Comparison of ENCODE assay signal across 8 cellular contexts in the genomic region with DNA sequence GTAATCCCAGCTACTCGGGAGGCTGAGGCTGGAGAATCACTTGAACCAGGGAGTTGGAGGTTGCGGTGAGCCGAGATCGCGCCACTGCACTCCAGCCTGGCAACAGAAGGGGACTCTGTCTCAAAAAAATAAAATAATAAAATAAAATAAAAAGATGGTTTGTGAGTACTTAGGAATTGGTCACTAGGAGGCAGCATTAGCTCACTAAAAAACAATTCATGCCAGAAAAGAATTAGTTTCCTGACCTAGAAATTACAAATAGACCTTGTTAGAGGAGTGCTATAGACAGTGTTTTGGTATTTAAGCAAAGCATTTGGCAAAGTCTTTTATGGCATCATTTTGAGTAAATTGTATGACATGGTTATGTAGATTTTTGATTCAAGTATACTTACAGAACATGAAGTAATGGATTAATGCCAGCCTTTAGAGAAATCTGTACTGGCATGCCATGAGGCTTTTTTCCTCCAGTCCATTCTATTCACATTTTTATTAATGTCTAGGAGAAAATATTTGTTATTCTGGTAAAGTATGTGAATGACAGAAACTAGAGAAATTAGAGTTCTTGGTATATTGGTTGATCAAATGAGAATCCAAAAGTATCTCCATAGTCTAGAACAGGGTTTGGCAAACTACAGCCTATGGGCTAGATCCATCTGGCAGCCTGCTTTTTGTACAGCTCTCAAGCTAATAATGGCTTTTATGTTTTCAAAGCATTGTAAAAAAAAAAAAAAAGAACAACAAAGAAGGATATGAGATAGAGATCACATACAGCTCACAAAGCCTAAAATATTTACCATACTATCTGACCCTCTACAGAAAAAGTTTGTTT.
DNase-seq lines count a peak whose midpoint lies in the region; ATAC-seq and TF ChIP-seq lines count a peak whose summit lies in the region.

No MANE protein-coding gene starts in this region.

- ATAC-seq in esophagus mucosa = peak; percentile 42

- H3K27me3 ChIP-seq in OCI-LY3 (ENCODE audit: low read depth, low read length) = peaks cover 4% of the 10 kb centered on the region; the same call in 1 of the 2 replicates

- DNase-seq in NCI-H2081 (lab: John Stamatoyannopoulos, UW) (peak; percentile 1 to 11), NCI-H2081 treated with DMSO at 0.1 percent for 48 hours (lab: John Stamatoyannopoulos, UW) (no peak), skeletal muscle cell (ENCODE audit: low read depth) (peak; percentile 25), ureter (ENCODE audit: low spot score) (no peak), NCI-H2171 (lab: John Stamatoyannopoulos, UW) (no peak), posterior vena cava (ENCODE audit: low spot score) (no peak)

- H4K20me1 ChIP-seq in OCI-LY3 (ENCODE audit: insufficient read depth, low read length) = no peaks in the 10 kb centered on the region

- no peak overlapping the region for H3K9ac ChIP-seq in OCI-LY3 (ENCODE audit: low read length)

- H3K79me2 ChIP-seq in OCI-LY3 (ENCODE audit: low read length) = no peaks in the 10 kb centered on the region

- no peak overlapping the region for H3K27ac ChIP-seq in OCI-LY3 (ENCODE audit: low read length)

- no peak overlapping the region for H3K4me3 ChIP-seq in OCI-LY3 (ENCODE audit: low read length)
- H3K4me3 ChIP-seq in skeletal muscle cell (ENCODE audit: low read depth, low read length) = no peak overlapping the region

- no peaks in the 10 kb centered on the region for H3K9me3 ChIP-seq in OCI-LY3 (ENCODE audit: insufficient read depth, low read length)

- TF ChIP-seq CTCF in OCI-LY3 (IDR thresholded peaks at IDR 0.05; ENCODE audit: low read depth, low read length) = peak; percentile 48

- H2AFZ ChIP-seq in OCI-LY3 (ENCODE audit: low read depth, low read length) = no peak overlapping the region

- intact Hi-C loops in posterior vena cava (cut with DNase I) = no loop called here

- no peaks in the 10 kb centered on the region for H3K36me3 ChIP-seq in OCI-LY3 (replicated peaks; ENCODE audit: low read depth, low read length)

- H3K4me2 ChIP-seq in OCI-LY3 (ENCODE audit: low read length) = no peak overlapping the region

- no peaks in the 10 kb centered on the region for H3K4me1 ChIP-seq in OCI-LY3 (ENCODE audit: low read length)

Comparison
In these comparisons a context has a peak if more than half of its experiments do, and no peak if none do; other contexts are left out.
1. DNase-seq: peak in NCI-H2081 (2 of 2) and skeletal muscle cell (single experiment); none in NCI-H2081 treated with DMSO at 0.1 percent for 48 hours (single experiment), ureter (single experiment), NCI-H2171 (single experiment) and posterior vena cava (single experiment).